ENCODE assay signal across 1 cellular context in genomic region chr20:62929051-62929538, GRCh38.
TF ChIP-seq lines count a peak whose summit lies in the region.

No MANE protein-coding gene starts in this region.

TF ChIP-seq in HepG2, 621 proteins besides CTCF, POLR2A, EP300 and RAD21 (continued from another document and continues in another):
- TF ChIP-seq GMEB2 (CRISPR knock-in tag; IDR thresholded peaks at IDR 0.05; ENCODE audit: low read depth) (no peak), GTF2F1 (IDR thresholded peaks at IDR 0.05; ENCODE audit: low read length) (no peak), ZBTB14 (CRISPR knock-in tag; IDR thresholded peaks at IDR 0.05) (no peak), POLR2AphosphoS2 (IDR thresholded peaks at IDR 0.05; ENCODE audit: low read depth, low read length) (no peak), THYN1 (CRISPR knock-in tag; IDR thresholded peaks at IDR 0.05; ENCODE audit: borderline replicate concordance, low read depth) (no peak), MAFK (conservative IDR thresholded peaks at IDR 0.05 in 1 of 2, IDR thresholded peaks at IDR 0.05 in 1 of 2; ENCODE audit: low read length in 2 of 2) (no peak), THAP7 (CRISPR knock-in tag; IDR thresholded peaks at IDR 0.05) (no peak), WIZ (CRISPR knock-in tag; IDR thresholded peaks at IDR 0.05) (no peak), ZSCAN20 (CRISPR knock-in tag; IDR thresholded peaks at IDR 0.05; ENCODE audit: borderline replicate concordance) (no peak), ZBTB26 (CRISPR knock-in tag; IDR thresholded peaks at IDR 0.05; ENCODE audit: borderline replicate concordance) (no peak), ZNF589 (CRISPR knock-in tag; conservative IDR thresholded peaks at IDR 0.05) (no peak), ARID5B (CRISPR knock-in tag; IDR thresholded peaks at IDR 0.05) (peak; percentile 31; the same call in 1 of the 2 replicates), ZNF414 (CRISPR knock-in tag; IDR thresholded peaks at IDR 0.05) (no peak), NFYB (CRISPR knock-in tag; IDR thresholded peaks at IDR 0.05) (no peak), ZNF460 (CRISPR knock-in tag; IDR thresholded peaks at IDR 0.05; ENCODE audit: borderline replicate concordance) (no peak), BCL3 (CRISPR knock-in tag; IDR thresholded peaks at IDR 0.05) (no peak), ZNF180 (CRISPR knock-in tag; IDR thresholded peaks at IDR 0.05; ENCODE audit: borderline replicate concordance, low read depth) (no peak), TP53 (CRISPR knock-in tag; conservative IDR thresholded peaks at IDR 0.05) (no peak), ZNF580 (CRISPR knock-in tag; IDR thresholded peaks at IDR 0.05; ENCODE audit: borderline replicate concordance, low read depth) (no peak), ZNF549 (CRISPR knock-in tag; IDR thresholded peaks at IDR 0.05) (no peak), ELF4 (CRISPR knock-in tag; IDR thresholded peaks at IDR 0.05; ENCODE audit: borderline replicate concordance) (no peak), KDM2A (CRISPR knock-in tag; IDR thresholded peaks at IDR 0.05; ENCODE audit: borderline replicate concordance, low read depth) (0 out of 2 replicates have a peak, but pooled peaks have one; percentile 16), GMEB1 (CRISPR knock-in tag; IDR thresholded peaks at IDR 0.05; ENCODE audit: borderline replicate concordance) (no peak), CBFB (CRISPR knock-in tag; IDR thresholded peaks at IDR 0.05) (no peak), BRCA1 (CRISPR knock-in tag; IDR thresholded peaks at IDR 0.05) (no peak), FOXM1 (CRISPR knock-in tag; IDR thresholded peaks at IDR 0.05) (no peak), TBX2 (CRISPR knock-in tag; IDR thresholded peaks at IDR 0.05; ENCODE audit: borderline replicate concordance) (no peak), ZNF879 (CRISPR knock-in tag; IDR thresholded peaks at IDR 0.05) (no peak), CEBPB (IDR thresholded peaks at IDR 0.05; ENCODE audit: borderline replicate concordance, low read depth, low read length) (no peak), ZNF256 (CRISPR knock-in tag; conservative IDR thresholded peaks at IDR 0.05) (no peak), GABPA (IDR thresholded peaks at IDR 0.05; ENCODE audit: low read depth, low read length) (no peak), GABPA (CRISPR knock-in tag; IDR thresholded peaks at IDR 0.05; ENCODE audit: low read depth) (peak; percentile 65), ZNF850 (CRISPR knock-in tag; conservative IDR thresholded peaks at IDR 0.05) (no peak), MYNN (CRISPR knock-in tag; IDR thresholded peaks at IDR 0.05; ENCODE audit: low read depth) (no peak), ZNF512 (CRISPR knock-in tag; IDR thresholded peaks at IDR 0.05) (no peak), ZNF687 (CRISPR knock-in tag; IDR thresholded peaks at IDR 0.05) (peak; percentile 60), PHF21A (CRISPR knock-in tag; IDR thresholded peaks at IDR 0.05) (0 out of 2 replicates have a peak, but pooled peaks have one; percentile 35), ZKSCAN8 (CRISPR knock-in tag; IDR thresholded peaks at IDR 0.05; ENCODE audit: borderline replicate concordance) (no peak), ZNF441 (CRISPR knock-in tag; IDR thresholded peaks at IDR 0.05; ENCODE audit: borderline replicate concordance) (0 out of 2 replicates have a peak, but pooled peaks have one; percentile 30), MZF1 (CRISPR knock-in tag; IDR thresholded peaks at IDR 0.05; ENCODE audit: borderline replicate concordance) (no peak), CSRNP1 (CRISPR knock-in tag; IDR thresholded peaks at IDR 0.05) (no peak)
